18 cellular contexts compared by ENCODE assay signal in genomic region chr3:121627211-121627610, GRCh38. TPM values are rescaled to one million over a fixed set of nuclear protein-coding genes. Genes with fewer than 3 reads are reported as not detected.
DNase-seq lines count a peak whose midpoint lies in the region; ATAC-seq and TF ChIP-seq lines count a peak whose summit lies in the region.
"Had no signal": no experiment of that assay in that cellular context is flagged by ENCODE, and none has a peak within 500 bp of the region (broad histone marks: within the 10 kb centered on the region; RNA-seq: fewer than 3 reads in every experiment).

No MANE protein-coding gene starts in this region.

- H3K27ac Mint-ChIP-seq in CD8-positive, alpha-beta T cell, result peak overlapping the region; percentile 53
- H3K27ac Mint-ChIP-seq in MCF 10A (ENCODE audit: low read depth, unreplicated experiment), result no peak overlapping the region
- H3K27ac Mint-ChIP-seq: B cell, HFFc6 had no signal

- no peak overlapping the region for H3K4me3 ChIP-seq in A673 (ENCODE audit: low read depth, low read length, poor library complexity, severe bottlenecking)
- H3K4me3 ChIP-seq in CD8-positive, alpha-beta T cell (ENCODE audit: low read depth, low read length), result no peak overlapping the region
- H3K4me3 ChIP-seq in esophagus muscularis mucosa, result no peak overlapping the region
- H3K4me3 ChIP-seq in gastrocnemius medialis, result no peak overlapping the region
- H3K4me3 ChIP-seq: K562 had no signal

- H3K4me1 ChIP-seq in A673 (ENCODE audit: insufficient read depth, low read length, poor library complexity, severe bottlenecking), result no peaks in the 10 kb centered on the region
- no peaks in the 10 kb centered on the region for H3K4me1 ChIP-seq in CD8-positive, alpha-beta T cell (ENCODE audit: insufficient read depth, low read length)
- H3K4me1 ChIP-seq in esophagus muscularis mucosa, result no peaks in the 10 kb centered on the region
- peaks cover 13 to 30% of the 10 kb centered on the region in 2 donors for H3K4me1 ChIP-seq in gastrocnemius medialis

- H3K9me3 Mint-ChIP-seq in CD8-positive, alpha-beta T cell, result no peaks in the 10 kb centered on the region
- H3K9me3 Mint-ChIP-seq in MCF 10A (ENCODE audit: unreplicated experiment), result no peaks in the 10 kb centered on the region
- H3K9me3 Mint-ChIP-seq: HFFc6 had no signal

- H3K27me3 Mint-ChIP-seq in CD8-positive, alpha-beta T cell (ENCODE audit: low read depth), result no peaks in the 10 kb centered on the region
- H3K27me3 Mint-ChIP-seq in MCF 10A (ENCODE audit: insufficient read depth, unreplicated experiment), result peaks cover 1% of the 10 kb centered on the region
- H3K27me3 Mint-ChIP-seq: B cell had no signal

- intact Hi-C loops in A673 (cut with micrococcal nuclease; ENCODE audit: unreplicated experiment) (no loop called here), esophagus muscularis mucosa (cut with DNase I) (no loop called here), gastrocnemius medialis (cut with DNase I; ENCODE audit: low total_unique reads) (no loop called here), MCF 10A (cut with micrococcal nuclease) (no loop called here)
- intact Hi-C loops in CD8-positive, alpha-beta T cell (cut with DNase I, micrococcal nuclease), result no loop called here

- POLR2A ChIA-PET in A673 (lab: Charles Lee; ENCODE audit: low non-redundant PET), result no interaction called here
- POLR2A ChIA-PET in CD8-positive, alpha-beta T cell (lab: Charles Lee), result no interaction called here
- POLR2A ChIA-PET in MCF 10A (lab: Yijun Ruan, JAX), result no interaction called here

- TF ChIP-seq EP300 in esophagus muscularis mucosa (IDR thresholded peaks at IDR 0.05), result no peak

- ATAC-seq in CD8-positive, alpha-beta T cell, result no peak
- ATAC-seq in gastrocnemius medialis, result no peak
- ATAC-seq in HG03280 (IDR thresholded peaks at IDR 0.05; ENCODE audit: unreplicated experiment), result no peak
- no peak for ATAC-seq in HG03521 (IDR thresholded peaks at IDR 0.05; ENCODE audit: unreplicated experiment)
- ATAC-seq: K562 had no signal

- DNase-seq in A673 (ENCODE audit: low spot score), result peak; percentile 21
- no peak for DNase-seq in CD8-positive, alpha-beta T cell
- DNase-seq in esophagus muscularis mucosa (ENCODE audit: extremely low spot score), result peak; percentile 66
- DNase-seq in gastrocnemius medialis, result no peak
- no peak for DNase-seq in MCF 10A (ENCODE audit: unreplicated experiment)
- DNase-seq: C1 segment of cervical spinal cord, DMS 273 treated with DMSO at 0.1 percent for 48 hours, HCEC 1CT, HFFc6, Karpas-422 had no signal

- no peak for TF ChIP-seq POLR2A in esophagus muscularis mucosa (IDR thresholded peaks at IDR 0.05; ENCODE audit: low read depth)
- TF ChIP-seq POLR2A in gastrocnemius medialis (IDR thresholded peaks at IDR 0.05), result no peak

- H3K36me3 Mint-ChIP-seq in CD8-positive, alpha-beta T cell, result peaks cover 35% of the 10 kb centered on the region
- H3K36me3 Mint-ChIP-seq in MCF 10A (ENCODE audit: insufficient read depth, unreplicated experiment), result peaks cover 6% of the 10 kb centered on the region

- H3K4me1 Mint-ChIP-seq in CD8-positive, alpha-beta T cell (ENCODE audit: low read depth), result no peaks in the 10 kb centered on the region
- H3K4me1 Mint-ChIP-seq in MCF 10A (ENCODE audit: insufficient read depth, unreplicated experiment), result no peaks in the 10 kb centered on the region
- H3K4me1 Mint-ChIP-seq: B cell had no signal

- H3K27ac ChIP-seq in A673 (ENCODE audit: low read depth, low read length, poor library complexity, severe bottlenecking) (no peak overlapping the region), esophagus muscularis mucosa (replicated peaks in 1 of 4) (no peak overlapping the region), gastrocnemius medialis (peak overlapping the region; percentile 11 to 75 (median 46))
- H3K27ac ChIP-seq in CD8-positive, alpha-beta T cell (ENCODE audit: low read depth, low read length), result no peak overlapping the region
- H3K27ac ChIP-seq: HL-60 had no signal

- no peaks in the 10 kb centered on the region for H3K27me3 ChIP-seq in A673 (replicated peaks; ENCODE audit: insufficient read depth, low read depth, low read length, poor library complexity)
- no peaks in the 10 kb centered on the region for H3K27me3 ChIP-seq in CD8-positive, alpha-beta T cell (ENCODE audit: insufficient read depth, low read length)
- no peaks in the 10 kb centered on the region for H3K27me3 ChIP-seq in esophagus muscularis mucosa
- H3K27me3 ChIP-seq in gastrocnemius medialis, result no peaks in the 10 kb centered on the region

- no peaks in the 10 kb centered on the region for H3K9me3 ChIP-seq in A673 (ENCODE audit: low read depth, low read length, poor library complexity, severe bottlenecking)
- H3K9me3 ChIP-seq in CD8-positive, alpha-beta T cell (ENCODE audit: low read length), result no peaks in the 10 kb centered on the region
- no peaks in the 10 kb centered on the region for H3K9me3 ChIP-seq in esophagus muscularis mucosa
- H3K9me3 ChIP-seq in gastrocnemius medialis, result no peaks in the 10 kb centered on the region

- TF ChIP-seq CTCF in A673 (conservative IDR thresholded peaks at IDR 0.05; ENCODE audit: low read depth, low read length), result no peak
- no peak for TF ChIP-seq CTCF in CD8-positive, alpha-beta T cell (IDR thresholded peaks at IDR 0.05)
- no peak for TF ChIP-seq CTCF in esophagus muscularis mucosa (IDR thresholded peaks at IDR 0.05)
- no peak for TF ChIP-seq CTCF in gastrocnemius medialis (IDR thresholded peaks at IDR 0.05 in 4 of 5, conservative IDR thresholded peaks at IDR 0.05 in 1 of 5)
- TF ChIP-seq CTCF in MCF 10A (IDR thresholded peaks at IDR 0.05; ENCODE audit: unreplicated experiment), result no peak

- in situ Hi-C loops in gastrocnemius medialis (cut with MboI; ENCODE audit: low sequenced_read_pairs in 4 of 4), result no loop called here

- no peak overlapping the region for H3K4me3 Mint-ChIP-seq in CD8-positive, alpha-beta T cell
- H3K4me3 Mint-ChIP-seq in MCF 10A (ENCODE audit: unreplicated experiment), result no peak overlapping the region
- H3K4me3 Mint-ChIP-seq: B cell, HFFc6 had no signal

- H3K36me3 ChIP-seq in A673 (ENCODE audit: insufficient read depth, low read length, poor library complexity, severe bottlenecking) (no peaks in the 10 kb centered on the region), esophagus muscularis mucosa (peaks cover 0 to 7% (median 1%) of the 10 kb centered on the region in 4 donors), gastrocnemius medialis (peaks cover 0 to 27% of the 10 kb centered on the region in 2 donors)
- H3K36me3 ChIP-seq in CD8-positive, alpha-beta T cell (ENCODE audit: insufficient read depth, low read length), result peaks cover 1% of the 10 kb centered on the region

- no TSS peak for BruUV-seq in A673 (replicated peaks; lab: Mats Ljungman, UMichigan)
- BruUV-seq in MCF 10A (replicated peaks; lab: Mats Ljungman, UMichigan), result no TSS peak

- CTCF ChIA-PET in A673 (lab: Charles Lee), result no interaction called here
- CTCF ChIA-PET in CD8-positive, alpha-beta T cell (lab: Charles Lee), result interaction anchor here (1.0 kb wide), 1 partner anchor 80 kb away, joined by 6 read pairs; no protein-coding TSS in a partner anchor
- CTCF ChIA-PET in MCF 10A (lab: Yijun Ruan, JAX), result no interaction called here

- WGBS in esophagus muscularis mucosa, result 78% methylated on average over 4 of the region's 4 CpGs

RNA-seq across cellular contexts. Expression of gene HCLS1, which starts 33.5 kb away (rescaled TPM):
- total RNA-seq in A673 (2021) (92.4 and 96.9 TPM in 2 replicates), esophagus muscularis mucosa (10 to 100 TPM; 20.5 to 71.7 (median 35.5) TPM), gastrocnemius medialis (10 to 100 TPM in 1 of 4 donors, 1 to 10 TPM in 3; 6.6 to 15.3 (median 7.8) TPM), MCF 10A (2022) (1.6 and 2.5 TPM in 2 replicates)
- 100 to 1,000 TPM; 162 to 179 TPM for total RNA-seq in CD8-positive, alpha-beta T cell
- total RNA-seq: G401 had no signal

RNA-seq across cellular contexts. Expression of gene FBXO40, which starts 34.0 kb away (rescaled TPM):
- not detected in 2 replicates for total RNA-seq in A673 (2021)
- total RNA-seq in CD8-positive, alpha-beta T cell, result not detected
- not detected for total RNA-seq in esophagus muscularis mucosa
- total RNA-seq in gastrocnemius medialis, result 10 to 100 TPM in 3 of 4 donors, 1 to 10 TPM in 1; 7.2 to 40.8 (median 28.7) TPM
- not detected in 2 replicates for total RNA-seq in MCF 10A (2022)
- total RNA-seq: B cell, G401, H1, HFFc6 had no signal

RNA-seq across cellular contexts. Expression of gene ARGFX, which starts 59.5 kb away (rescaled TPM):
- total RNA-seq in A673 (2021) (not detected in 2 replicates), esophagus muscularis mucosa (not detected), gastrocnemius medialis (not detected), MCF 10A (2022) (not detected in 2 replicates)
- not detected for total RNA-seq in CD8-positive, alpha-beta T cell
- total RNA-seq: A172, B cell, G401, H1, HFFc6, K562 had no signal

Comparison
In these comparisons a context has a peak if more than half of its experiments do, and no peak if none do; other contexts are left out.
1. DNase-seq: peak in A673 (single experiment) and esophagus muscularis mucosa (single experiment); none in CD8-positive, alpha-beta T cell (0 of 7), gastrocnemius medialis (0 of 2) and MCF 10A (single experiment).
2. H3K27ac ChIP-seq: peak in gastrocnemius medialis (4 of 4); none in A673 (single experiment), CD8-positive, alpha-beta T cell (single experiment) and esophagus muscularis mucosa (0 of 4).